Comparison of ENCODE assay signal across 8 cellular contexts in genomic region chr10:79241990-79242619, GRCh38.
A peak's percentile ranks its signal among the peaks of the same experiment; 100 is the strongest.
DNase-seq lines count a peak whose midpoint lies in the region; ATAC-seq, FAIRE-seq and TF ChIP-seq lines count a peak whose summit lies in the region.

No MANE protein-coding gene starts in this region.

- no peaks in the 10 kb centered on the region for H3K9me3 ChIP-seq in astrocyte (ENCODE audit: insufficient read depth, low read depth, low read length)

- H3K27me3 ChIP-seq in GM06990 (replicated peaks; ENCODE audit: control insufficient read depth, insufficient read depth, low read length) (no peaks in the 10 kb centered on the region), astrocyte (ENCODE audit: insufficient read depth, low read length) (no peaks in the 10 kb centered on the region)

- H3K27ac Mint-ChIP-seq in HFFc6 (peak overlapping the region; percentile 76), astrocyte (ENCODE audit: unreplicated experiment) (peak overlapping the region; percentile 37)

- H4K20me1 ChIP-seq in astrocyte (ENCODE audit: insufficient read depth, low read length), result peaks cover 84% of the 10 kb centered on the region

- H3K4me2 ChIP-seq in astrocyte (ENCODE audit: low read length), result peak overlapping the region; percentile 86

- H3K4me1 ChIP-seq in astrocyte (ENCODE audit: insufficient read depth, low read length), result peaks cover 80% of the 10 kb centered on the region

- H3K4me1 Mint-ChIP-seq in HFFc6 (ENCODE audit: low read depth) (peaks cover 76% of the 10 kb centered on the region), astrocyte (ENCODE audit: low read depth, unreplicated experiment) (peaks cover 60% of the 10 kb centered on the region)

- H3K9ac ChIP-seq in astrocyte (ENCODE audit: low read length), result peak overlapping the region; percentile 57

- TF ChIP-seq CTCF in GM06990 (IDR thresholded peaks at IDR 0.05; ENCODE audit: insufficient read depth, low read length, poor library complexity, severe bottlenecking) (no peak), HFFc6 (IDR thresholded peaks at IDR 0.05) (no peak), astrocyte (IDR thresholded peaks at IDR 0.05; ENCODE audit: insufficient read depth, low read depth, low read length) (no peak)

- ATAC-seq in GM18867 (IDR thresholded peaks at IDR 0.05; ENCODE audit: unreplicated experiment) (no peak), HG03520 (IDR thresholded peaks at IDR 0.05; ENCODE audit: unreplicated experiment) (no peak)

- peak overlapping the region; percentile 78 for H3K4me3 Mint-ChIP-seq in HFFc6
- H3K4me3 Mint-ChIP-seq in astrocyte (ENCODE audit: unreplicated experiment), result peak overlapping the region; percentile 58

- H3K79me2 ChIP-seq in astrocyte (ENCODE audit: insufficient read depth, low read length), result peaks cover 53% of the 10 kb centered on the region

- H3K4me3 ChIP-seq in GM06990 (replicated peaks; ENCODE audit: low read depth, low read length) (peak overlapping the region; percentile 81), astrocyte (ENCODE audit: insufficient read depth, low read depth, low read length) (peak overlapping the region; percentile 27), iPS-11a (ENCODE audit: low read depth, low read length) (peak overlapping the region; percentile 39), skin epidermis (peak overlapping the region; percentile 34 to 69 (median 55))

- H3K36me3 ChIP-seq in GM06990 (ENCODE audit: control insufficient read depth, insufficient read depth, low read length) (peaks cover 2% of the 10 kb centered on the region), astrocyte (ENCODE audit: insufficient read depth, low read length) (no peaks in the 10 kb centered on the region)

- H3K27ac ChIP-seq in astrocyte (ENCODE audit: low read depth, low read length), result peak overlapping the region; percentile 36
- H3K27ac ChIP-seq in skin epidermis, result peak overlapping the region; percentile 60 to 95 (median 88)

- no peak overlapping the region for H2AFZ ChIP-seq in astrocyte (ENCODE audit: low read depth, low read length)

- peak; percentile 85 for DNase-seq in GM06990 (ENCODE audit: extremely low read depth, insufficient read length)
- DNase-seq in HFFc6, result peak; percentile 42
- DNase-seq in astrocyte (ENCODE audit: low read depth), result no peak

- H3K36me3 Mint-ChIP-seq in HFFc6 (ENCODE audit: low read depth) (peaks cover 8% of the 10 kb centered on the region; the same call in 1 of the 2 replicates), astrocyte (ENCODE audit: low read depth, unreplicated experiment) (peaks cover 21% of the 10 kb centered on the region)

- H3K27me3 Mint-ChIP-seq in HFFc6 (ENCODE audit: insufficient read depth) (peaks cover 12% of the 10 kb centered on the region), astrocyte (ENCODE audit: low read depth, unreplicated experiment) (no peaks in the 10 kb centered on the region)

- no peak for FAIRE-seq in astrocyte (lab: Jason Lieb, UNC)

- H3K9me3 Mint-ChIP-seq in HFFc6, result no peaks in the 10 kb centered on the region
- no peaks in the 10 kb centered on the region for H3K9me3 Mint-ChIP-seq in astrocyte (ENCODE audit: unreplicated experiment)

TF ChIP-seq in PFSK-1, 5 proteins besides CTCF, POLR2A, EP300 and RAD21:
- TF ChIP-seq REST (IDR thresholded peaks at IDR 0.05; ENCODE audit: insufficient read depth in 1 of 2, low read depth in 2 of 2, low read length in 2 of 2) (no peak), SIN3A (IDR thresholded peaks at IDR 0.05; ENCODE audit: borderline replicate concordance, insufficient read depth, low read length) (no peak), POLR2AphosphoS5 (IDR thresholded peaks at IDR 0.05; ENCODE audit: low read depth, low read length) (peak; percentile 31)

Comparison
In these comparisons a context has a peak if more than half of its experiments do, and no peak if none do; other contexts are left out.
1. H3K4me3 ChIP-seq: peak in every context shown above with its lines; median percentile 81 in GM06990; 55 in skin epidermis; 39 in iPS-11a; 27 in astrocyte.